22 cellular contexts compared by ENCODE assay signal in the genomic region with DNA sequence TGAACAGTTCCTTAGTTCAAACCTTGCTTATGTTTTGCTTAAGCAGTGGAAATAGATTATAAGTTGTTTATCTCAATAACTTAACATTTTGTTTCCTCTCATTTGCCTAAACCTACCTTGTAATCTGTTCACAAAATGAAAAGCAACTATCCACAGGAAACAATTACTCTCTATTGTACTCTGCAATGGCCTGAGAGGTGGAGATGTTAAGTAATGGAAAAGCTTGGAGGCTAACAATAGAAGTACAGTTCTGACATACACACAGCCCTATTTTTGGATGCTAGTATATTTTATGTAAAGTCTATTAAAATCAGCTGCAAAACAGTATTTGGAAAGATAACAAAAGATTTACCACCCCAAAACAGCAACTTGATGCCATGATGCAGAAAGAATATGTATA.
"Had no signal": no experiment of that assay in that cellular context is flagged by ENCODE, and none has a peak within 500 bp of the region (broad histone marks: within the 10 kb centered on the region; RNA-seq: fewer than 3 reads in every experiment).

No MANE protein-coding gene starts in this region.

- H3K36me3 Mint-ChIP-seq: activated naive CD4-positive, alpha-beta T cell treated with anti-CD3 and anti-CD28 coated beads, Interleukin-2, amount 50 U/mL, for 24 hours had no signal

- H3K27me3 Mint-ChIP-seq: activated naive CD4-positive, alpha-beta T cell treated with anti-CD3 and anti-CD28 coated beads, Interleukin-2, amount 50 U/mL, for 24 hours had no signal

- ATAC-seq: activated CD8-positive, alpha-beta T cell treated with anti-CD3 and anti-CD28 coated beads, Interleukin-2, amount 10 ng/mL, durations not matched to agents 7 days and 5 days; SK-N-SH treated with all-trans-retinoic acid at 6 μM for 48 hours; WTC11 had no signal

- H3K27ac Mint-ChIP-seq: activated CD8-positive, alpha-beta T cell treated with anti-CD3 and anti-CD28 coated beads, Interleukin-2, amount 10 ng/mL, durations not matched to agents 7 days and 5 days; activated naive CD4-positive, alpha-beta T cell treated with anti-CD3 and anti-CD28 coated beads, Interleukin-2, amount 50 U/mL, for 24 hours; T-helper 1 cell treated with Interleukin-12 subunit alpha and Interleukin-12 subunit beta and Interleukin-4 antibody, amounts not matched to agents 30 μg/mL and 1 μg/mL, for 36 hours; WTC11 had no signal

- H3K4me3 Mint-ChIP-seq: activated CD8-positive, alpha-beta T cell treated with anti-CD3 and anti-CD28 coated beads, Interleukin-2, amount 10 ng/mL, durations not matched to agents 7 days and 5 days; activated naive CD4-positive, alpha-beta T cell treated with anti-CD3 and anti-CD28 coated beads, Interleukin-2, amount 50 U/mL, for 24 hours; T-helper 1 cell treated with Interleukin-12 subunit alpha and Interleukin-12 subunit beta and Interleukin-4 antibody, amounts not matched to agents 30 μg/mL and 1 μg/mL, for 36 hours; WTC11 had no signal

- DNase-seq: activated CD4-positive, alpha-beta T cell treated with anti-CD3 and anti-CD28 coated beads for 48 hours; activated CD4-positive, alpha-beta T cell treated with anti-CD3 and anti-CD28 coated beads, Interleukin-2, amount 50 U/mL, for 4 hours; activated CD4-positive, CD25-positive, alpha-beta regulatory T cell treated with anti-CD3 and anti-CD28 coated beads, Interleukin-2, amount 50 U/mL, for 72 hours; activated CD8-positive, alpha-beta memory T cell treated with anti-CD3 and anti-CD28 coated beads, Interleukin-2, amount 50 U/mL, for 48 hours; activated CD8-positive, alpha-beta T cell treated with anti-CD3 and anti-CD28 coated beads, Interleukin-2, amount 10 ng/mL, durations not matched to agents 7 days and 5 days; activated effector memory CD4-positive, alpha-beta T cell treated with Interleukin-2 at 50 U/mL for 16 hours; activated naive CD4-positive, alpha-beta T cell; activated T-cell treated with anti-CD3 and anti-CD28 coated beads, Interleukin-2, amount 50 U/mL, for 1 hour; aorta; caudate nucleus; Karpas-422; MM.1S; NCI-H146; NCI-H1930; NCI-H345; NCI-H510A; Peyer's patch; Right ventricle myocardium superior had no signal

- H3K4me1 Mint-ChIP-seq: activated naive CD4-positive, alpha-beta T cell treated with anti-CD3 and anti-CD28 coated beads, Interleukin-2, amount 50 U/mL, for 24 hours had no signal
